Comparison of ENCODE assay signal across 8 cellular contexts in the genomic region with DNA sequence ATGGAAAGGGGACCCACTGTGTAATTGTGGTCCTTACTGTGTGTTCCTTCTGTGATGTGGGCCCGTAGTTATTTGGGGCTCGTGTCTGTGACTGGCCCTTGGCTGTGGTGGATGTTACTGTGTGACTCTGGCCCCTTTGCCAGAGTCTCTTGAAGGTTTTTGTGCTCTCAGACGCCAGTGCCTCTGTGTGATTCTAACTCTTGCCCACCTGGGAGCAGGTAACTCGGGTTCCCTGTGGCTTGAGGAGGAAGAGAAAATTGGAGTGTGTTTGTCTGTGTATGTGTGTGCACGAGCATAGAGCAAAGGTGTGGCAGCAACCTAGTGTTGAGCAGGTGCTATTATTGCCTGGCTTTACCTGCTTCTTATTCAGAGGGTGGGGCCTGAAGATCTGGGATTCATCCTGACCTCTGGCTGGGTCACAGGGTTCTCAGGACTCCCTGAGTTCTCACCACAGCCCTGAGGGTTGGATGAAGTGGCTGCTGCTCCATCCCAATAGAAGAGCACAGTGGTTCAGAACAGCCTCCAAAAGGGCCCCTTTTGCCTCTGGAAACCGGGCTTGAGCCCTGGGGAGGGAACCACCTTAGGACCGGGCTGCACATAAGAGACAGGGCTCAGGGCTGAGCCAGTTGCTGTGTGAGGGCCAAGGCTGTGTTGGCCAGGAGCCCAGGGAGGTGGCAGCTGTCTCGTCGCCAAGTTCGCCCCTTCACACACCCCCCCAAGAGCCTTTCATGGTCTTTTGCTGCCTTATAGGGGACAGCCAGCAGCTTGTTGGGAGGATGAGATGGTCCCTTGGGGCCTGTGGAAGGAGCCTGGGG. TPM values are rescaled to one million over a fixed set of nuclear protein-coding genes. Genes with fewer than 3 reads are reported as not detected.
A peak's percentile ranks its signal among the peaks of the same experiment; 100 is the strongest.
DNase-seq lines count a peak whose midpoint lies in the region; ATAC-seq and TF ChIP-seq lines count a peak whose summit lies in the region.

No MANE protein-coding gene starts in this region.

- H3K9me3 ChIP-seq in left ventricle myocardium inferior (replicated peaks) (no peaks in the 10 kb centered on the region), thymus (ENCODE audit: control insufficient read depth) (no peaks in the 10 kb centered on the region)

- 23% methylated on average over 10 of the region's 10 CpGs for WGBS in thymus

- no peaks in the 10 kb centered on the region for H3K9me3 Mint-ChIP-seq in activated naive CD4-positive, alpha-beta T cell treated with anti-CD3 and anti-CD28 coated beads, Interleukin-2, amount 50 U/mL, for 72 hours

- peak overlapping the region; percentile 97 to 100 for H3K27ac Mint-ChIP-seq in activated naive CD4-positive, alpha-beta T cell treated with anti-CD3 and anti-CD28 coated beads, Interleukin-2, amount 50 U/mL, for 72 hours

- intact Hi-C loops in left ventricle myocardium inferior (cut with micrococcal nuclease) (no loop called here), Right ventricle myocardium inferior (cut with DNase I) (no loop called here)

- ATAC-seq in Right ventricle myocardium inferior = no peak
- no peak for ATAC-seq in activated naive CD4-positive, alpha-beta T cell treated with anti-CD3 and anti-CD28 coated beads, Interleukin-2, amount 50 U/mL, for 72 hours

- peaks cover 21 to 25% of the 10 kb centered on the region in 2 donors for H3K36me3 Mint-ChIP-seq in activated naive CD4-positive, alpha-beta T cell treated with anti-CD3 and anti-CD28 coated beads, Interleukin-2, amount 50 U/mL, for 72 hours

- H3K4me1 ChIP-seq in left ventricle myocardium inferior (peaks cover 35% of the 10 kb centered on the region), thymus (ENCODE audit: control insufficient read depth, insufficient read depth, low read length) (peaks cover 2% of the 10 kb centered on the region)

- H3K27me3 ChIP-seq in left ventricle myocardium inferior (ENCODE audit: low read depth) (no peaks in the 10 kb centered on the region), thymus (ENCODE audit: control insufficient read depth, insufficient read depth) (no peaks in the 10 kb centered on the region)

- H3K27ac ChIP-seq in left ventricle myocardium inferior (replicated peaks) = peak overlapping the region; percentile 97
- H3K27ac ChIP-seq in thymus (ENCODE audit: low read depth) = no peak overlapping the region

- TF ChIP-seq CTCF in left ventricle myocardium inferior (IDR thresholded peaks at IDR 0.05; ENCODE audit: borderline replicate concordance) = no peak

- H3K4me3 ChIP-seq in left ventricle myocardium inferior (peak overlapping the region; percentile 78), thymus (ENCODE audit: low read length) (peak overlapping the region; percentile 77)

- H3K36me3 ChIP-seq in left ventricle myocardium inferior (peaks cover 5% of the 10 kb centered on the region), thymus (ENCODE audit: control insufficient read depth, insufficient read depth) (peaks cover 9% of the 10 kb centered on the region)

- no peak for DNase-seq in left ventricle myocardium inferior
- DNase-seq in Right ventricle myocardium inferior (ENCODE audit: missing footprints) = no peak
- no peak for DNase-seq in activated naive CD4-positive, alpha-beta T cell treated with anti-CD3 and anti-CD28 coated beads, Interleukin-2, amount 50 U/mL, for 72 hours (ENCODE audit: low spot score in 2 of 2)
- peak; percentile 1 for DNase-seq in left kidney (ENCODE audit: low read depth, low spot score)
- no peak for DNase-seq in stimulated activated CD4-positive, alpha-beta T cell treated with anti-CD3 and anti-CD28 coated beads, Interleukin-12 subunit alpha, Interleukin-12 subunit beta, amount 100 ng/mL, for 4 hours
- DNase-seq in activated CD8-positive, alpha-beta memory T cell treated with anti-CD3 and anti-CD28 coated beads, Interleukin-2, amount 50 U/mL, for 4 hours = no peak
- DNase-seq in glomerular visceral epithelial cell (ENCODE audit: extremely low spot score) = no peak

RNA-seq across cellular contexts. Expression of a gene that starts 1.3 kb away (rescaled TPM):
- total RNA-seq in left ventricle myocardium inferior (27.8 TPM), Right ventricle myocardium inferior (28.5 TPM)
- 10 to 100 TPM; 54.7 to 61.3 TPM for total RNA-seq in activated naive CD4-positive, alpha-beta T cell treated with anti-CD3 and anti-CD28 coated beads, Interleukin-2, amount 50 U/mL, for 72 hours
- polyA plus RNA-seq in thymus = 31.9 TPM

RNA-seq across cellular contexts. Expression of a gene that starts 1.8 kb away (rescaled TPM):
- 171 TPM for total RNA-seq in left ventricle myocardium inferior
- 212 TPM for total RNA-seq in Right ventricle myocardium inferior
- total RNA-seq in activated naive CD4-positive, alpha-beta T cell treated with anti-CD3 and anti-CD28 coated beads, Interleukin-2, amount 50 U/mL, for 72 hours = 10 to 100 TPM; 89.5 to 91.9 TPM
- polyA plus RNA-seq in thymus = 59.2 TPM

RNA-seq across cellular contexts. Expression of a gene that starts 47.3 kb away (rescaled TPM):
- total RNA-seq in left ventricle myocardium inferior (99.8 TPM), Right ventricle myocardium inferior (93.5 TPM)
- 100 to 1,000 TPM; 236 to 259 TPM for total RNA-seq in activated naive CD4-positive, alpha-beta T cell treated with anti-CD3 and anti-CD28 coated beads, Interleukin-2, amount 50 U/mL, for 72 hours
- polyA plus RNA-seq in thymus = 80.4 TPM
